Comparison of ENCODE assay signal across 8 cellular contexts in genomic region chr2:202104286-202104870, GRCh38. TPM values are rescaled to one million over a fixed set of nuclear protein-coding genes. Genes with fewer than 3 reads are reported as not detected.
DNase-seq lines count a peak whose midpoint lies in the region; ATAC-seq and TF ChIP-seq lines count a peak whose summit lies in the region.

No MANE protein-coding gene starts in this region.

- peak; percentile 28; the same call in 1 of the 2 replicates for TF ChIP-seq CTCF in RWPE1 (conservative IDR thresholded peaks at IDR 0.05; ENCODE audit: low read depth)

- POLR2A ChIA-PET in HEK293T (lab: Yijun Ruan, JAX) (no interaction called here), RWPE1 (lab: Yijun Ruan, JAX; ENCODE audit: low non-redundant PET) (no interaction called here)

- no peak for ATAC-seq in HG03045 (IDR thresholded peaks at IDR 0.05; ENCODE audit: unreplicated experiment)

- no peak overlapping the region for H3K27ac ChIP-seq in RWPE1

- CTCF ChIA-PET in HEK293T (lab: Yijun Ruan, JAX): interaction anchor here (0.6 to 1.0 kb wide), 5 partner anchors 14 to 66 kb away, joined by 3 to 4 read pairs (median 3); no protein-coding TSS in a partner anchor
- CTCF ChIA-PET in RWPE1 (lab: Yijun Ruan, JAX): interaction anchor here (0.7 to 1.2 kb wide), 2 partner anchors 10 to 31 kb away, joined by 4 to 5 read pairs; no protein-coding TSS in a partner anchor

- DNase-seq in D341Med (ENCODE audit: low spot score): peak; percentile 76
- peak; percentile 72 for DNase-seq in HEK293T (ENCODE audit: extremely low spot score)
- DNase-seq in RWPE1 (ENCODE audit: low spot score): no peak
- peak; percentile 59 for DNase-seq in dermis blood vessel endothelial cell
- DNase-seq in renal cortical epithelial cell (ENCODE audit: low read depth): peak; percentile 22
- no peak for DNase-seq in DMS153 (lab: John Stamatoyannopoulos, UW)
- DNase-seq in HPDE6-E6E7 (ENCODE audit: extremely low spot score): no peak

TF ChIP-seq in HEK293T, 16 proteins besides CTCF, POLR2A, EP300 and RAD21:
- TF ChIP-seq BHLHE40 (IDR thresholded peaks at IDR 0.05; ENCODE audit: borderline replicate concordance) (no peak), LEF1 (IDR thresholded peaks at IDR 0.05; ENCODE audit: borderline replicate concordance) (no peak), ARNT (IDR thresholded peaks at IDR 0.05) (no peak), ELF4 (IDR thresholded peaks at IDR 0.05) (no peak), CTBP1 (IDR thresholded peaks at IDR 0.05; ENCODE audit: borderline replicate concordance) (no peak), FOXA1 (IDR thresholded peaks at IDR 0.05) (no peak), PKNOX1 (IDR thresholded peaks at IDR 0.05) (no peak), ZNF384 (IDR thresholded peaks at IDR 0.05) (no peak)
TF ChIP-seq in HEK293T: peak in this region for 0.

RNA-seq across cellular contexts. Expression of gene KIAA2012, which starts 31.3 kb away (rescaled TPM):
- total RNA-seq in dermis blood vessel endothelial cell (not detected in 2 replicates), renal cortical epithelial cell (not detected in 2 replicates)

Comparison
In these comparisons a context has a peak if more than half of its experiments do, and no peak if none do; other contexts are left out.
1. DNase-seq: peak in D341Med (single experiment), HEK293T (single experiment), dermis blood vessel endothelial cell (single experiment) and renal cortical epithelial cell (single experiment); none in RWPE1 (single experiment), DMS153 (single experiment) and HPDE6-E6E7 (single experiment).